In genomic region chr3:73513260-73513659, GRCh38 we compare ENCODE assay signal across 17 cellular contexts.
DNase-seq lines count a peak whose midpoint lies in the region; ATAC-seq and TF ChIP-seq lines count a peak whose summit lies in the region.
"Had no signal": no experiment of that assay in that cellular context is flagged by ENCODE, and none has a peak within 500 bp of the region (broad histone marks: within the 10 kb centered on the region; RNA-seq: fewer than 3 reads in every experiment).

No MANE protein-coding gene starts in this region.

- no peaks in the 10 kb centered on the region for H3K9me2 ChIP-seq in hepatocyte (replicated peaks; ENCODE audit: insufficient read depth)

- POLR2A ChIA-PET in Caco-2 (lab: Charles Lee) = no interaction called here

- H3K27ac ChIP-seq in hepatocyte = peak overlapping the region; percentile 42
- H3K27ac ChIP-seq: upper lobe of left lung had no signal

- H3K27me3 ChIP-seq in Caco-2 (replicated peaks; ENCODE audit: control insufficient read depth, insufficient read depth, low read length) (no peaks in the 10 kb centered on the region), hepatocyte (no peaks in the 10 kb centered on the region)
- H3K27me3 ChIP-seq: upper lobe of left lung had no signal

- H3K36me3 Mint-ChIP-seq in Caco-2 (ENCODE audit: insufficient read depth, unreplicated experiment) (no peaks in the 10 kb centered on the region), nephron progenitor cell (ENCODE audit: low read depth) (peaks cover 4% of the 10 kb centered on the region)
- H3K36me3 Mint-ChIP-seq: naive thymus-derived CD4-positive, alpha-beta T cell had no signal

- peaks cover 69% of the 10 kb centered on the region for H3K79me2 ChIP-seq in hepatocyte

- WGBS in hepatocyte (ENCODE audit: low lambda C conversion rate, missing lambda C conversion rate) = 24% methylated on average over 5 of the region's 5 CpGs

- peaks cover 13% of the 10 kb centered on the region for H4K20me1 ChIP-seq in hepatocyte (ENCODE audit: insufficient read depth, poor library complexity, severe bottlenecking)

- CTCF ChIA-PET in Caco-2 (lab: Charles Lee) = no interaction called here

- H3K27me3 Mint-ChIP-seq in Caco-2 (ENCODE audit: insufficient read depth, unreplicated experiment) = no peaks in the 10 kb centered on the region
- H3K27me3 Mint-ChIP-seq in nephron progenitor cell (ENCODE audit: low read depth, poor library complexity) = no peaks in the 10 kb centered on the region
- H3K27me3 Mint-ChIP-seq: activated CD4-positive, alpha-beta T cell treated with anti-CD3 and anti-CD28 coated beads, Interleukin-2, amount 10 ng/mL, durations not matched to agents 24 days and 14 days had no signal

- H3K27ac Mint-ChIP-seq in Caco-2 (ENCODE audit: unreplicated experiment) = peak overlapping the region; percentile 85
- H3K27ac Mint-ChIP-seq in nephron progenitor cell = peak overlapping the region; percentile 17
- H3K27ac Mint-ChIP-seq: activated CD4-positive, alpha-beta T cell treated with anti-CD3 and anti-CD28 coated beads, Interleukin-2, amount 10 ng/mL, durations not matched to agents 24 days and 14 days; GM23338; naive thymus-derived CD4-positive, alpha-beta T cell had no signal

- no peaks in the 10 kb centered on the region for H3K9me3 Mint-ChIP-seq in Caco-2 (ENCODE audit: unreplicated experiment)
- peaks cover 3% of the 10 kb centered on the region for H3K9me3 Mint-ChIP-seq in nephron progenitor cell
- H3K9me3 Mint-ChIP-seq: activated CD4-positive, alpha-beta T cell treated with anti-CD3 and anti-CD28 coated beads, Interleukin-2, amount 10 ng/mL, durations not matched to agents 24 days and 14 days; GM23338; naive thymus-derived CD4-positive, alpha-beta T cell had no signal

- BruUV-seq in Caco-2 (replicated peaks; lab: Mats Ljungman, UMichigan) = no TSS peak

- H3K4me3 Mint-ChIP-seq in Caco-2 (ENCODE audit: unreplicated experiment) (peak overlapping the region; percentile 69), nephron progenitor cell (no peak overlapping the region)
- H3K4me3 Mint-ChIP-seq: activated CD4-positive, alpha-beta T cell treated with anti-CD3 and anti-CD28 coated beads, Interleukin-2, amount 10 ng/mL, durations not matched to agents 24 days and 14 days; GM23338; naive thymus-derived CD4-positive, alpha-beta T cell had no signal

- peak overlapping the region; percentile 54 for H3K4me2 ChIP-seq in hepatocyte
- H3K4me2 ChIP-seq: GM23338 had no signal

- no peak overlapping the region for H2AFZ ChIP-seq in hepatocyte
- H2AFZ ChIP-seq: GM23338 had no signal

- no peak overlapping the region for H3K4me3 ChIP-seq in Caco-2 (ENCODE audit: low read depth, low read length)
- no peak overlapping the region for H3K4me3 ChIP-seq in hepatocyte
- H3K4me3 ChIP-seq: GM23338, upper lobe of left lung had no signal

- no peaks in the 10 kb centered on the region for H3K36me3 ChIP-seq in Caco-2 (ENCODE audit: control insufficient read depth, insufficient read depth, low read length)
- H3K36me3 ChIP-seq in hepatocyte (replicated peaks; ENCODE audit: insufficient read depth, low read depth) = no peaks in the 10 kb centered on the region
- H3K36me3 ChIP-seq: upper lobe of left lung had no signal

- no peak for TF ChIP-seq CTCF in Caco-2 (IDR thresholded peaks at IDR 0.05; ENCODE audit: insufficient read depth in 1 of 2, low read depth in 1 of 2, low read length in 1 of 2, severe bottlenecking in 1 of 2, unreplicated experiment in 1 of 2)
- TF ChIP-seq CTCF in hepatocyte (IDR thresholded peaks at IDR 0.05; ENCODE audit: poor library complexity) = no peak
- TF ChIP-seq CTCF in nephron progenitor cell (IDR thresholded peaks at IDR 0.05) = no peak

- ATAC-seq in HG03139 (IDR thresholded peaks at IDR 0.05; ENCODE audit: unreplicated experiment) (no peak), GM19328 (IDR thresholded peaks at IDR 0.05; ENCODE audit: unreplicated experiment) (no peak)
- ATAC-seq: GM23338; naive thymus-derived CD4-positive, alpha-beta T cell; Right ventricle myocardium inferior had no signal

- DNase-seq in Caco-2 = peak; percentile 87 to 92
- DNase-seq in NCI-H748 treated with DMSO at 0.1 percent for 48 hours (lab: John Stamatoyannopoulos, UW) = peak; percentile 11
- DNase-seq in hepatocyte (ENCODE audit: low spot score) = peak; percentile 86
- no peak for DNase-seq in nephron progenitor cell
- DNase-seq in T-helper 2 cell = no peak
- no peak for DNase-seq in GM19238 (ENCODE audit: insufficient read length, low spot score)
- DNase-seq: activated CD4-positive, alpha-beta T cell treated with anti-CD3 and anti-CD28 coated beads, Interleukin-2, amount 10 ng/mL, durations not matched to agents 24 days and 14 days; activated T-cell treated with anti-CD3 and anti-CD28 coated beads, Interleukin-2, amount 50 U/mL, for 48 hours; DMS153; MM.1S; naive thymus-derived CD4-positive, alpha-beta T cell; NCI-H2029 treated with DMSO at 0.1 percent for 48 hours; upper lobe of left lung had no signal

- peaks cover 14% of the 10 kb centered on the region for H3K4me1 Mint-ChIP-seq in Caco-2 (ENCODE audit: low read depth, unreplicated experiment)
- H3K4me1 Mint-ChIP-seq in nephron progenitor cell = peaks cover 66% of the 10 kb centered on the region
- H3K4me1 Mint-ChIP-seq: activated CD4-positive, alpha-beta T cell treated with anti-CD3 and anti-CD28 coated beads, Interleukin-2, amount 10 ng/mL, durations not matched to agents 24 days and 14 days; naive thymus-derived CD4-positive, alpha-beta T cell had no signal

- intact Hi-C loops in Caco-2 (cut with micrococcal nuclease; ENCODE audit: unreplicated experiment) = loop anchor here (1.0 to 5.0 kb wide), 4 partner anchors 58 to 335 kb away; no protein-coding TSS in a partner anchor

- H3K4me1 ChIP-seq in Caco-2 = peaks cover 54% of the 10 kb centered on the region
- H3K4me1 ChIP-seq in hepatocyte (ENCODE audit: insufficient read depth) = peaks cover 59% of the 10 kb centered on the region

- H3K9me3 ChIP-seq in Caco-2 (no peaks in the 10 kb centered on the region), hepatocyte (ENCODE audit: low read depth) (no peaks in the 10 kb centered on the region)
- H3K9me3 ChIP-seq: upper lobe of left lung had no signal

Comparison
In these comparisons a context has a peak if more than half of its experiments do, and no peak if none do; other contexts are left out.
1. DNase-seq: peak in Caco-2 (2 of 2), NCI-H748 treated with DMSO at 0.1 percent for 48 hours (single experiment) and hepatocyte (single experiment); none in nephron progenitor cell (single experiment), T-helper 2 cell (0 of 5) and GM19238 (single experiment).